Comparison of ENCODE assay signal across 1 cellular context in genomic region chr20:11982958-11983470, GRCh38.
TF ChIP-seq lines count a peak whose summit lies in the region.

No MANE protein-coding gene starts in this region.

TF ChIP-seq in liver, 16 proteins besides CTCF, POLR2A, EP300 and RAD21 (continued from another document):
- no peak for TF ChIP-seq JUND (IDR thresholded peaks at IDR 0.05)
